ENCODE assay signal across 33 cellular contexts in the genomic region with DNA sequence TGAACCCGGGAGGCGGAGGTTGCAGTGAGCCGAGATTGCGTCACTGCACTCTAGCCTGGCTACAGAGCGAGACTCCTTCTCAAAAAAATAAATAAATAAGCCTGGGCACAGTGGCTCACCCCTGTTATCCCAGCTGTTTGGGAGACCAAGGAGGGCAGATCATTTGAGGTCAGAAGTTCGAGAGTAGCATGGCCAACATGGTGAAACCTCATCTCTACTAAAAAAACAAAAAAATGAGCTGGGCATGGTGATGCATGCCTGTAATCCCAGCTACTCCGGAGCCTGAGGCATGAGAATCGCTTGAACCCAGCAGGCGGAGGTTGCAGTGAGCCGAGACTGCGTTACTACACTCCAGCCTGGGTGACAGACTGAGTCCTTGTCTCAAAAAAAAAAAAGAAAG.
"Had no signal": no experiment of that assay in that cellular context is flagged by ENCODE, and none has a peak within 500 bp of the region (broad histone marks: within the 10 kb centered on the region; RNA-seq: fewer than 3 reads in every experiment).

No MANE protein-coding gene starts in this region.

- DNase-seq: naive thymus-derived CD8-positive, alpha-beta T cell; nephron progenitor cell; nucleus accumbens; ovary; posterior cingulate gyrus; psoas muscle; right cardiac atrium; right lobe of liver; sigmoid colon; spleen; stimulated activated CD4-positive, alpha-beta T cell treated with anti-CD3 and anti-CD28 coated beads, Interleukin-12 subunit alpha, Interleukin-12 subunit beta, amount 100 ng/mL, for 4 hours; stimulated activated CD4-positive, alpha-beta T cell treated with anti-CD3 and anti-CD28 coated beads, Interleukin-1b, Interleukin-23, amount 100 ng/mL, for 48 hours; stimulated activated CD4-positive, alpha-beta T cell treated with anti-CD3 and anti-CD28 coated beads, Interleukin-4, amount 100 ng/mL, for 1 hour; stimulated activated CD4-positive, alpha-beta T cell treated with anti-CD3 and anti-CD28 coated beads, Interleukin-4, amount 100 ng/mL, for 4 hours; stimulated activated CD8-positive, alpha-beta memory T cell treated with anti-CD3 and anti-CD28 coated beads, Interleukin-4, amount 100 ng/mL, for 48 hours; stimulated activated naive B cell treated with anti-CD40 and anti-IgM and Interleukin-4, amounts not matched to agents 10 μg/mL and 1 μg/mL and 100 μg/mL, for 72 hours; stimulated activated naive CD4-positive, alpha-beta T cell treated with Interleukin-2 at 50 U/mL for 16 hours; stomach; thyroid gland; trophoblast cell; upper lobe of left lung had no signal

- H3K4me1 Mint-ChIP-seq: naive thymus-derived CD8-positive, alpha-beta T cell; nephron progenitor cell; neural crest cell; stimulated activated naive B cell treated with anti-CD40 and anti-IgM and Interleukin-4, amounts not matched to agents 10 μg/mL and 1 μg/mL and 100 μg/mL, for 72 hours had no signal

- H3K36me3 ChIP-seq: neutrophil, ovary, right lobe of liver, sigmoid colon, spleen, thoracic aorta, thyroid gland, upper lobe of left lung, vagina had no signal

- H3K27me3 Mint-ChIP-seq: naive thymus-derived CD8-positive, alpha-beta T cell; natural killer cell treated with Interleukin-12 subunit alpha and Interleukin-12 subunit beta and Interleukin-15 and Interleukin-18, amount 100 ng/mL, for 72 hours; progenitor cell of endocrine pancreas; stimulated activated naive B cell treated with anti-CD40 and anti-IgM and Interleukin-4, amounts not matched to agents 10 μg/mL and 1 μg/mL and 100 μg/mL, for 72 hours; stimulated activated naive CD8-positive, alpha-beta T cell treated with anti-CD3 and anti-CD28 coated beads, Interleukin-15, Interleukin-2, amounts not matched to agents 100 ng/mL and 50 ng/mL, for 24 hours had no signal

- H3K27me3 ChIP-seq: neutrophil, ovary, right lobe of liver, sigmoid colon, spleen, stomach, thyroid gland, tibial nerve, upper lobe of left lung, vagina had no signal

- H3K9me3 Mint-ChIP-seq: naive thymus-derived CD8-positive, alpha-beta T cell; natural killer cell treated with Interleukin-12 subunit alpha and Interleukin-12 subunit beta and Interleukin-15 and Interleukin-18, amount 100 ng/mL, for 72 hours; nephron progenitor cell; neural crest cell; stimulated activated naive B cell treated with anti-CD40 and anti-IgM and Interleukin-4, amounts not matched to agents 10 μg/mL and 1 μg/mL and 100 μg/mL, for 72 hours; stimulated activated naive CD8-positive, alpha-beta T cell treated with anti-CD3 and anti-CD28 coated beads, Interleukin-15, Interleukin-2, amounts not matched to agents 100 ng/mL and 50 ng/mL, for 24 hours had no signal

- H3K9ac ChIP-seq: parathyroid adenoma had no signal

- H3K27ac ChIP-seq: neutrophil, ovary, parathyroid adenoma, psoas muscle, right lobe of liver, sigmoid colon, skin epidermis, spleen, stomach, thoracic aorta, thyroid gland, tibial nerve, upper lobe of left lung, vagina had no signal

- H3K4me2 ChIP-seq: smooth muscle cell had no signal

- H3K4me3 ChIP-seq: ovary, psoas muscle, right lobe of liver, sigmoid colon, skin epidermis, smooth muscle cell, spleen, stomach, thoracic aorta, thyroid gland, tibial nerve, upper lobe of left lung, vagina had no signal

- H2AFZ ChIP-seq: parathyroid adenoma had no signal

- H3K4me1 ChIP-seq: parathyroid adenoma, psoas muscle, right lobe of liver, sigmoid colon, spleen, stomach, thyroid gland, tibial nerve, upper lobe of left lung, vagina had no signal

- H3K27ac Mint-ChIP-seq: naive thymus-derived CD8-positive, alpha-beta T cell; natural killer cell treated with Interleukin-12 subunit alpha and Interleukin-12 subunit beta and Interleukin-15 and Interleukin-18, amount 100 ng/mL, for 72 hours; progenitor cell of endocrine pancreas; stimulated activated naive CD8-positive, alpha-beta T cell treated with anti-CD3 and anti-CD28 coated beads, Interleukin-15, Interleukin-2, amounts not matched to agents 100 ng/mL and 50 ng/mL, for 24 hours had no signal

- H3K36me3 Mint-ChIP-seq: naive thymus-derived CD8-positive, alpha-beta T cell; natural killer cell treated with Interleukin-12 subunit alpha and Interleukin-12 subunit beta and Interleukin-15 and Interleukin-18, amount 100 ng/mL, for 72 hours had no signal

- H3K9me3 ChIP-seq: neutrophil, ovary, psoas muscle, right lobe of liver, sigmoid colon, spleen, stomach, thoracic aorta, thyroid gland, tibial nerve, upper lobe of left lung, vagina had no signal

- H3K4me3 Mint-ChIP-seq: naive thymus-derived CD8-positive, alpha-beta T cell; natural killer cell treated with Interleukin-12 subunit alpha and Interleukin-12 subunit beta and Interleukin-15 and Interleukin-18, amount 100 ng/mL, for 72 hours; nephron progenitor cell; neural crest cell; stimulated activated naive B cell treated with anti-CD40 and anti-IgM and Interleukin-4, amounts not matched to agents 10 μg/mL and 1 μg/mL and 100 μg/mL, for 72 hours; stimulated activated naive CD8-positive, alpha-beta T cell treated with anti-CD3 and anti-CD28 coated beads, Interleukin-15, Interleukin-2, amounts not matched to agents 100 ng/mL and 50 ng/mL, for 24 hours had no signal

- H3K79me2 ChIP-seq: parathyroid adenoma had no signal

- FAIRE-seq: urothelium cell line had no signal

- ATAC-seq: naive thymus-derived CD8-positive, alpha-beta T cell; natural killer cell treated with Interleukin-12 subunit alpha and Interleukin-12 subunit beta and Interleukin-15 and Interleukin-18, amount 100 ng/mL, for 72 hours; psoas muscle; right cardiac atrium; right lobe of liver; stimulated activated naive B cell treated with anti-CD40 and anti-IgM and Interleukin-4, amounts not matched to agents 10 μg/mL and 1 μg/mL and 100 μg/mL, for 72 hours had no signal
